8 cellular contexts compared by ENCODE assay signal in the genomic region with DNA sequence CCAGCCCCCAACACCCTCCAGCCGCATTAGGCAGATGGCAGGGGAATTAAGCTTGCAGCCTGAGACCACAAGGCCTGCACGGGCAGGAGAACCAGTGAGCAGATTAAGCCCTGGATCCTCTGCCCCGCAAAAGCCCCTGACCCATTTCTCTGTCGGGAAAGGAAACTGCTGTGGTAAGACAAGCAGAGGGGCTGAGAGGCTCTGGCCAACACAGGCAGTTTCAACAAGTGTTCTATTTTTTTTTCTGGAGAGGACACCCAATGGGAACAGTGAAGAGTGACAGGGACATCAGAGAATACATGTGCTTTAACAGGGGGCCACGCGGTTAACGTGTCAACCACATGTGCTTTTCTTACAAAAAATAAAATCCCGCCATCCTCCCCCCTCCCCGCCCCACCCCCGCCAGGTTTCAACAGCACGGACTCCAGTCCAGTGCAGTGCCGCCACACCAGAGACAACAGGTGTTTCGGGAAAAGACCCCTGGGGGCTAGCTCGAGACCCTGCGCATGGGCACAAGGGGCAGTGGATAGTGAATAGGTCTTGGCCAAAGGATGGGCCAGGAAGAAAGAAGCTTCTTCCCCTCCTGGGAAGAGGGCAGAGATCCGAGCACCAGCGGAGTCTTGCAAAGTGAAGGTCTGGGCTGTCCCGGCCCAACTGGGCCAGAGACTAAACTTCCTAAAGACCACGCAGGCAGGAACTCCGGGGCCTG. TPM values are rescaled to one million over a fixed set of nuclear protein-coding genes. Genes with fewer than 3 reads are reported as not detected.
A peak's percentile ranks its signal among the peaks of the same experiment; 100 is the strongest.
DNase-seq lines count a peak whose midpoint lies in the region; ATAC-seq and TF ChIP-seq lines count a peak whose summit lies in the region.

No MANE protein-coding gene starts in this region.

- H3K9me3 ChIP-seq in ES-I3 (ENCODE audit: control insufficient read depth, insufficient read depth, low read length) (no peaks in the 10 kb centered on the region), H9 (ENCODE audit: control insufficient read depth, low read depth, low read length) (no peaks in the 10 kb centered on the region), cardiac muscle cell (ENCODE audit: low read depth) (no peaks in the 10 kb centered on the region), psoas muscle (no peaks in the 10 kb centered on the region)

- no peak overlapping the region for H3K4ac ChIP-seq in H9 (ENCODE audit: low read depth, low read length)

- DNase-seq in H9, result peak; percentile 48
- peak; percentile 60 for DNase-seq in NCI-H69 (lab: John Stamatoyannopoulos, UW)
- DNase-seq in activated effector memory CD4-positive, alpha-beta T cell treated with anti-CD3 and anti-CD28 coated beads, Interleukin-2, amount 50 U/mL, for 16 hours, result peak; percentile 75
- no peak for DNase-seq in cardiac muscle cell (ENCODE audit: low read depth in 1 of 2, low spot score in 1 of 2)
- DNase-seq in psoas muscle, result peak in 1 of 2 donors; percentile 65
- DNase-seq in NCI-H774 (lab: John Stamatoyannopoulos, UW), result no peak

- H3K36me3 Mint-ChIP-seq in H9 (ENCODE audit: insufficient read depth in 1 of 3, low read depth in 3 of 3), result peaks cover 0 to 3% (median 0%) of the 10 kb centered on the region in 3 experiments; a peak in 1 of 7 replicates

- peak overlapping the region in 2 of 3 experiments; percentile 74 to 78; a peak in 3 of 7 replicates for H3K27ac Mint-ChIP-seq in H9

- no peak overlapping the region; the same call in 1 of the 2 replicates for H3K14ac ChIP-seq in H9 (ENCODE audit: insufficient read depth, low read length)

- no peak overlapping the region for H4K5ac ChIP-seq in H9 (ENCODE audit: insufficient read length, low read depth, low read length)

- no peak overlapping the region for H3K18ac ChIP-seq in H9 (ENCODE audit: insufficient read length, low read depth, low read length)

- intact Hi-C loops in psoas muscle (cut with DNase I), result loop anchor here (5.0 kb wide), 3 partner anchors 53 to 67 kb away; a partner anchor contains a TSS

- H3K4me3 Mint-ChIP-seq in H9, result peak overlapping the region; percentile 83 to 88

- H3K4me1 ChIP-seq in ES-I3 (ENCODE audit: insufficient read depth, low read length) (peaks cover 13% of the 10 kb centered on the region), H9 (ENCODE audit: insufficient read depth, low read length) (peaks cover 13% of the 10 kb centered on the region; the same call in 1 of the 2 replicates), cardiac muscle cell (ENCODE audit: low read depth) (peaks cover 49% of the 10 kb centered on the region), psoas muscle (peaks cover 53% of the 10 kb centered on the region)

- H3K56ac ChIP-seq in H9 (ENCODE audit: insufficient read length, low read depth, low read length), result no peak overlapping the region

- peak overlapping the region; percentile 77 for H3K4me2 ChIP-seq in H9 (ENCODE audit: insufficient read depth, insufficient read length, low read length)

- peaks cover 2% of the 10 kb centered on the region; the same call in 1 of the 2 replicates for H3K79me2 ChIP-seq in H9 (ENCODE audit: insufficient read depth, low read length)

- H2AFZ ChIP-seq in H9 (ENCODE audit: low read length), result no peak overlapping the region

- no peak overlapping the region for H4K8ac ChIP-seq in H9 (replicated peaks; ENCODE audit: insufficient read length, low read depth, low read length)

- H2BK12ac ChIP-seq in H9 (ENCODE audit: insufficient read length, low read depth, low read length), result no peak overlapping the region

- H3K23ac ChIP-seq in H9 (ENCODE audit: insufficient read length, low read depth, low read length), result no peak overlapping the region

- ATAC-seq in psoas muscle (peak; percentile 15 to 44 (median 30)), HG03097 (IDR thresholded peaks at IDR 0.05; ENCODE audit: low FRiP score, unreplicated experiment) (no peak)

- peaks cover 22 to 27% of the 10 kb centered on the region in 2 experiments for H3K4me1 Mint-ChIP-seq in H9

- H2BK20ac ChIP-seq in H9 (ENCODE audit: low read depth, low read length, poor library complexity, severe bottlenecking), result no peak overlapping the region

- TF ChIP-seq CTCF in H9 (conservative IDR thresholded peaks at IDR 0.05), result no peak
- no peak for TF ChIP-seq CTCF in cardiac muscle cell (IDR thresholded peaks at IDR 0.05; ENCODE audit: low read depth, low read length)
- no peak for TF ChIP-seq CTCF in psoas muscle (IDR thresholded peaks at IDR 0.05)

- H3K9ac ChIP-seq in ES-I3 (ENCODE audit: low read depth, low read length) (peak overlapping the region; percentile 78), H9 (ENCODE audit: extremely low read depth, insufficient read length, low read length) (peak overlapping the region; percentile 47)

- H3K36me3 ChIP-seq in ES-I3 (ENCODE audit: insufficient read depth, low read length), result no peaks in the 10 kb centered on the region
- H3K36me3 ChIP-seq in cardiac muscle cell, result no peaks in the 10 kb centered on the region
- H3K36me3 ChIP-seq in psoas muscle (ENCODE audit: insufficient read depth in 1 of 2, low read depth in 1 of 2), result no peaks in the 10 kb centered on the region

- no peak overlapping the region for H2BK15ac ChIP-seq in H9 (ENCODE audit: low read depth, low read length)

- H3K27ac ChIP-seq in H9 (ENCODE audit: insufficient read length, low read depth, low read length) (no peak overlapping the region), cardiac muscle cell (peak overlapping the region; percentile 18), psoas muscle (peak overlapping the region; percentile 99)

- H4K91ac ChIP-seq in H9 (ENCODE audit: insufficient read length, low read depth, low read length), result no peak overlapping the region

- no peak overlapping the region for H2BK120ac ChIP-seq in H9 (ENCODE audit: low read depth, low read length, poor library complexity, severe bottlenecking)

- no peaks in the 10 kb centered on the region for H3K79me1 ChIP-seq in H9 (ENCODE audit: insufficient read depth, low read depth, low read length, poor library complexity, severe bottlenecking)

- no peak overlapping the region for H2AK5ac ChIP-seq in H9 (ENCODE audit: insufficient read length, low read length)

- H3K27me3 Mint-ChIP-seq in H9 (ENCODE audit: low read depth), result peaks cover 13% of the 10 kb centered on the region

- no peaks in the 10 kb centered on the region for H4K20me1 ChIP-seq in H9 (ENCODE audit: control insufficient read depth, insufficient read depth, insufficient read length)

- H3K23me2 ChIP-seq in H9 (ENCODE audit: insufficient read length, low read depth, low read length, poor library complexity, severe bottlenecking), result peaks cover 3% of the 10 kb centered on the region

- H3K4me3 ChIP-seq in cardiac muscle cell (peak overlapping the region; percentile 82), psoas muscle (peak overlapping the region; percentile 96)

- no peaks in the 10 kb centered on the region for H3K9me3 Mint-ChIP-seq in H9

- no CpG with 5 or more reads among the region's 20 CpGs for WGBS in H9 (ENCODE audit: extremely low coverage, insufficient read length, low lambda C conversion rate)
- 3 to 4% (median 3%) methylated on average over 20 of the region's 20 CpGs for WGBS in psoas muscle, 3 donors

- H3T11ph ChIP-seq in H9 (ENCODE audit: low read length), result no peak overlapping the region

- H3K27me3 ChIP-seq in H9 (ENCODE audit: insufficient read depth, low read length) (no peaks in the 10 kb centered on the region), cardiac muscle cell (no peaks in the 10 kb centered on the region), psoas muscle (ENCODE audit: insufficient read depth in 3 of 3, low read length in 2 of 3) (no peaks in the 10 kb centered on the region)

- H2BK5ac ChIP-seq in H9 (ENCODE audit: insufficient read length, low read length), result no peak overlapping the region

RNA-seq across cellular contexts. Expression of a gene that starts 0.8 kb away (rescaled TPM):
- 10.4 and 10.6 TPM in 2 replicates for total RNA-seq in H9 (2021)
- 14.8 and 27.5 TPM in 2 replicates for total RNA-seq in cardiac muscle cell
- 8.1 and 11.5 TPM in 2 replicates for polyA plus RNA-seq in cardiac muscle cell
- total RNA-seq in psoas muscle, result 100 to 1,000 TPM in 3 of 4 donors, 10 to 100 TPM in 1; 60.1 to 129 (median 115) TPM
- 10 to 100 TPM; 14.0 to 68.3 (median 40.0) TPM for polyA plus RNA-seq in psoas muscle

RNA-seq across cellular contexts. Expression of a gene that starts 32.5 kb away (rescaled TPM):
- total RNA-seq in H9 (2021) (not detected in 2 replicates), cardiac muscle cell (not detected in 2 replicates), psoas muscle (under 1 TPM in 3 of 4 donors, not detected in 1; 0.04 to 0.10 (median 0.06) TPM)
- polyA plus RNA-seq in cardiac muscle cell (not detected in 2 replicates), psoas muscle (under 1 TPM; 0.01 to 0.07 (median 0.03) TPM)

RNA-seq across cellular contexts. Expression of a gene that starts 51.6 kb away (rescaled TPM):
- total RNA-seq in H9 (2021) (not detected in 2 replicates), cardiac muscle cell (not detected in 2 replicates), psoas muscle (under 1 TPM in 1 of 4 donors, not detected in 3; 0.50 TPM)
- polyA plus RNA-seq in cardiac muscle cell (0.06 TPM in 1 of 2 replicates, not detected in the other), psoas muscle (under 1 TPM in 2 of 3 donors, not detected in 1; 0.05 to 0.10 TPM)

Comparison
In these comparisons a context has a peak if more than half of its experiments do, and no peak if none do; other contexts are left out.
1. DNase-seq: peak in H9 (single experiment), NCI-H69 (single experiment) and activated effector memory CD4-positive, alpha-beta T cell treated with anti-CD3 and anti-CD28 coated beads, Interleukin-2, amount 50 U/mL, for 16 hours (single experiment); none in cardiac muscle cell (0 of 2) and NCI-H774 (single experiment).